ENCODE assay signal across 1 cellular context in the genomic region with DNA sequence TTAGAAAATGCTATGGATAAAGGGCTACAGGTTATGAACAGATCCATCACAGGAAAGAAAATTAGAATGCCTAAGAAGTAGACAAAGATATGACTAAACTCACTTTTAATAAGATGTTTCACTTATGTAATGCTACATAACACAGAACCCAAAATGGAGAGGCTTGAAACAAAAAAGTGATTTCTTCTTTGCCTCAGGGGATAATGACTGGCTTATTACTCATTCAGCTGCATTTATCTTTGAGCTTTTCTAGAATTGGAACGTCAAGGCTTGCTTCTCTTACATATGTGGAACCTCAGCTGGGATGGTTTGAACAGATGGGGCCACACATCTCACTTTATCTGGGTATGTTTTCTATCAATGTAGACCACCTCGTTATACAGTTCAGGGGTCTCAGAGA.
TF ChIP-seq lines count a peak whose summit lies in the region.

No MANE protein-coding gene starts in this region.

TF ChIP-seq in HepG2, 621 proteins besides CTCF, POLR2A, EP300 and RAD21:
- no peak for TF ChIP-seq ZBTB7A (CRISPR knock-in tag; IDR thresholded peaks at IDR 0.05)
- TF ChIP-seq, protein P1, sequence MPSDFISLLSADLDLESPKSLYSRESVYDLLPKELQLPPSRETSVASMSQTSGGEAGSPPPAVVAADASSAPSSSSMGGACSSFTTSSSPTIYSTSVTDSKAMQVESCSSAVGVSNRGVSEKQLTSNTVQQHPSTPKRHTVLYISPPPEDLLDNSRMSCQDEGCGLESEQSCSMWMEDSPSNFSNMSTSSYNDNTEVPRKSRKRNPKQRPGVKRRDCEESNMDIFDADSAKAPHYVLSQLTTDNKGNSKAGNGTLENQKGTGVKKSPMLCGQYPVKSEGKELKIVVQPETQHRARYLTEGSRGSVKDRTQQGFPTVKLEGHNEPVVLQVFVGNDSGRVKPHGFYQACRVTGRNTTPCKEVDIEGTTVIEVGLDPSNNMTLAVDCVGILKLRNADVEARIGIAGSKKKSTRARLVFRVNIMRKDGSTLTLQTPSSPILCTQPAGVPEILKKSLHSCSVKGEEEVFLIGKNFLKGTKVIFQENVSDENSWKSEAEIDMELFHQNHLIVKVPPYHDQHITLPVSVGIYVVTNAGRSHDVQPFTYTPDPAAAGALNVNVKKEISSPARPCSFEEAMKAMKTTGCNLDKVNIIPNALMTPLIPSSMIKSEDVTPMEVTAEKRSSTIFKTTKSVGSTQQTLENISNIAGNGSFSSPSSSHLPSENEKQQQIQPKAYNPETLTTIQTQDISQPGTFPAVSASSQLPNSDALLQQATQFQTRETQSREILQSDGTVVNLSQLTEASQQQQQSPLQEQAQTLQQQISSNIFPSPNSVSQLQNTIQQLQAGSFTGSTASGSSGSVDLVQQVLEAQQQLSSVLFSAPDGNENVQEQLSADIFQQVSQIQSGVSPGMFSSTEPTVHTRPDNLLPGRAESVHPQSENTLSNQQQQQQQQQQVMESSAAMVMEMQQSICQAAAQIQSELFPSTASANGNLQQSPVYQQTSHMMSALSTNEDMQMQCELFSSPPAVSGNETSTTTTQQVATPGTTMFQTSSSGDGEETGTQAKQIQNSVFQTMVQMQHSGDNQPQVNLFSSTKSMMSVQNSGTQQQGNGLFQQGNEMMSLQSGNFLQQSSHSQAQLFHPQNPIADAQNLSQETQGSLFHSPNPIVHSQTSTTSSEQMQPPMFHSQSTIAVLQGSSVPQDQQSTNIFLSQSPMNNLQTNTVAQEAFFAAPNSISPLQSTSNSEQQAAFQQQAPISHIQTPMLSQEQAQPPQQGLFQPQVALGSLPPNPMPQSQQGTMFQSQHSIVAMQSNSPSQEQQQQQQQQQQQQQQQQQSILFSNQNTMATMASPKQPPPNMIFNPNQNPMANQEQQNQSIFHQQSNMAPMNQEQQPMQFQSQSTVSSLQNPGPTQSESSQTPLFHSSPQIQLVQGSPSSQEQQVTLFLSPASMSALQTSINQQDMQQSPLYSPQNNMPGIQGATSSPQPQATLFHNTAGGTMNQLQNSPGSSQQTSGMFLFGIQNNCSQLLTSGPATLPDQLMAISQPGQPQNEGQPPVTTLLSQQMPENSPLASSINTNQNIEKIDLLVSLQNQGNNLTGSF (CRISPR knock-in tag; IDR thresholded peaks at IDR 0.05): no peak
- TF ChIP-seq SATB2 (CRISPR knock-in tag; IDR thresholded peaks at IDR 0.05): no peak
- no peak for TF ChIP-seq GZF1 (CRISPR knock-in tag; IDR thresholded peaks at IDR 0.05)
- no peak for TF ChIP-seq ZNF331 (CRISPR knock-in tag; IDR thresholded peaks at IDR 0.05)
- no peak for TF ChIP-seq JUNB (CRISPR knock-in tag; IDR thresholded peaks at IDR 0.05; ENCODE audit: borderline replicate concordance)
- no peak for TF ChIP-seq PHF5A (CRISPR knock-in tag; IDR thresholded peaks at IDR 0.05; ENCODE audit: low read depth, unreplicated experiment)
- TF ChIP-seq MED1 (CRISPR knock-in tag; IDR thresholded peaks at IDR 0.05): no peak
TF ChIP-seq in HepG2: peak in this region for 0.
